In the genomic region with DNA sequence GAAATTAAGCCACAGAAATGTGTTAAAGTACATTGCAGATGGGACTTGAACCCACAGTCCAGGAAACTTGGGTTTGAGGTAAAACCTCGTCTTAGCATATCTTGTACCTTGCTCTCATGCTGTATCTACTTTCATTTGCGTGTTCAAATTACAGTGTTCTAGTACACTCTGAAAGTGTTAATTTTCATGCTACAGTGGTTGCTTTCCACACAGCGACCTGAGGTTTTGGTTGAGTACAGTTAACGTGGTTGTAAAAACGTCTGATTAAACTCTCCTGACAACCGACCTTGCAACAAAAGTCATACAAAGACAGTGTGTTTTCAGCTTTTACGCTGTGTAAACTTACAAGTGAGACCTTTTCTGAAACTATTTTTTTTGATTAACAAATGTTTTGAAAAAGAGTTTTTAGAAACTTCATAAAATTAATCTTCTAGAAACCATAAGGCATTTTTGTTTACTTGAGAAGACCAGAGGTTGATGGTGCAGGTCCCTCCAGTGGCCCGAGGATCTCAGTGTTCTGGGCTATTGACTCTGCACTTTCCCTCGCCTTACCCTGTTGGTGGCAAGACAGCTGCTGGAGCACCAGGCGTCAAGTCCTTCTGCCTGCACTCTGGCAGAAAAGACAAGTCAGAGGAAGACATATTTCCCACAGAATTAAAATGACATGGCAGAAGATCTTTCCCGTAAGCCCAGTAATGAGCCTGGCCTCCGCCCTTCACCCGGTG, we compare ENCODE assay signal across 30 cellular contexts.
"Had no signal": no experiment of that assay in that cellular context is flagged by ENCODE, and none has a peak within 500 bp of the region (broad histone marks: within the 10 kb centered on the region; RNA-seq: fewer than 3 reads in every experiment).

No MANE protein-coding gene starts in this region.

- H3K4me1 ChIP-seq: neural progenitor cell, parathyroid adenoma had no signal

- H3K27ac ChIP-seq: brain microvascular endothelial cell, heart left ventricle, neural progenitor cell, parathyroid adenoma, psoas muscle, thyroid gland, WERI-Rb-1 had no signal

- H3K9me3 ChIP-seq: heart left ventricle, psoas muscle, sigmoid colon, thyroid gland had no signal

- H2AFZ ChIP-seq: neural progenitor cell, parathyroid adenoma had no signal

- ATAC-seq: activated CD4-positive, CD25-positive, alpha-beta regulatory T cell treated with anti-CD3 and anti-CD28 coated beads, Interleukin-2, amount 50 U/mL, for 24 hours; heart left ventricle; left ventricle myocardium superior; psoas muscle; stimulated activated memory B cell treated with anti-CD40 and anti-IgM and Interleukin-4, amounts not matched to agents 10 μg/mL and 1 μg/mL and 100 μg/mL, for 72 hours; stimulated activated naive CD8-positive, alpha-beta T cell treated with anti-CD3 and anti-CD28 coated beads, Interleukin-15, amount 100 ng/mL, for 72 hours had no signal

- H3K36me3 ChIP-seq: brain microvascular endothelial cell, heart left ventricle, neural progenitor cell, sigmoid colon, thyroid gland, WERI-Rb-1 had no signal

- H3K4me3 ChIP-seq: heart left ventricle, neural progenitor cell, psoas muscle, sigmoid colon, thyroid gland had no signal

- H3K27me3 ChIP-seq: brain microvascular endothelial cell, heart left ventricle, neural progenitor cell, sigmoid colon, thyroid gland had no signal

- H3K9ac ChIP-seq: neural progenitor cell, parathyroid adenoma had no signal

- H3K4me2 ChIP-seq: neural progenitor cell had no signal

- DNase-seq: activated CD4-positive, alpha-beta T cell treated with anti-CD3 and anti-CD28 coated beads for 48 hours; activated CD4-positive, alpha-beta T cell treated with anti-CD3 and anti-CD28 coated beads, Interleukin-2, amount 50 U/mL, for 48 hours; activated CD8-positive, alpha-beta memory T cell treated with anti-CD3 and anti-CD28 coated beads, Interleukin-2, amount 50 U/mL, for 4 hours; activated gamma-delta T cell; activated naive CD4-positive, alpha-beta T cell treated with anti-CD3 and anti-CD28 coated beads, Interleukin-2, amount 50 U/mL, for 16 hours; activated T-cell treated with anti-CD3 and anti-CD28 coated beads, Interleukin-2, amount 50 U/mL, for 1 hour; amniotic stem cell; brain microvascular endothelial cell; erythroblast; foreskin fibroblast; heart left ventricle; left ventricle myocardium superior; naive B cell; occipital lobe; psoas muscle; sigmoid colon; stimulated activated CD4-positive, alpha-beta T cell treated with anti-CD3 and anti-CD28 coated beads, Interleukin-4, amount 100 ng/mL, for 24 hours; stimulated activated CD8-positive, alpha-beta memory T cell treated with anti-CD3 and anti-CD28 coated beads, Interleukin-4, amount 100 ng/mL, for 48 hours; stimulated activated naive CD8-positive, alpha-beta T cell treated with anti-CD3 and anti-CD28 coated beads, Interleukin-15, amount 100 ng/mL, for 72 hours; SW 1271; T-helper 9 cell; thyroid gland; WERI-Rb-1 had no signal

- FAIRE-seq: astrocyte, small intestine, TTC549 had no signal

- H3K79me2 ChIP-seq: parathyroid adenoma had no signal
